1 cellular context compared by ENCODE assay signal in genomic region chr9:136666364-136667216, GRCh38.
TF ChIP-seq lines count a peak whose summit lies in the region.

No MANE protein-coding gene starts in this region.

TF ChIP-seq in HepG2, 621 proteins besides CTCF, POLR2A, EP300 and RAD21:
- no peak for TF ChIP-seq MEF2D (CRISPR knock-in tag; IDR thresholded peaks at IDR 0.05)
- TF ChIP-seq EZH2 (conservative IDR thresholded peaks at IDR 0.05; ENCODE audit: low read depth, low read length), result peak; percentile 61; the same call in 1 of the 2 replicates
- no peak for TF ChIP-seq PRDM4 (CRISPR knock-in tag; IDR thresholded peaks at IDR 0.05; ENCODE audit: borderline replicate concordance)
- no peak for TF ChIP-seq ZNF160 (CRISPR knock-in tag; IDR thresholded peaks at IDR 0.05)
- TF ChIP-seq FOSL1 (CRISPR knock-in tag; IDR thresholded peaks at IDR 0.05; ENCODE audit: borderline replicate concordance), result no peak
- no peak for TF ChIP-seq ZNF407 (CRISPR knock-in tag; IDR thresholded peaks at IDR 0.05; ENCODE audit: not compliant biosample characterization)
